Comparison of ENCODE assay signal across 15 cellular contexts in the genomic region with DNA sequence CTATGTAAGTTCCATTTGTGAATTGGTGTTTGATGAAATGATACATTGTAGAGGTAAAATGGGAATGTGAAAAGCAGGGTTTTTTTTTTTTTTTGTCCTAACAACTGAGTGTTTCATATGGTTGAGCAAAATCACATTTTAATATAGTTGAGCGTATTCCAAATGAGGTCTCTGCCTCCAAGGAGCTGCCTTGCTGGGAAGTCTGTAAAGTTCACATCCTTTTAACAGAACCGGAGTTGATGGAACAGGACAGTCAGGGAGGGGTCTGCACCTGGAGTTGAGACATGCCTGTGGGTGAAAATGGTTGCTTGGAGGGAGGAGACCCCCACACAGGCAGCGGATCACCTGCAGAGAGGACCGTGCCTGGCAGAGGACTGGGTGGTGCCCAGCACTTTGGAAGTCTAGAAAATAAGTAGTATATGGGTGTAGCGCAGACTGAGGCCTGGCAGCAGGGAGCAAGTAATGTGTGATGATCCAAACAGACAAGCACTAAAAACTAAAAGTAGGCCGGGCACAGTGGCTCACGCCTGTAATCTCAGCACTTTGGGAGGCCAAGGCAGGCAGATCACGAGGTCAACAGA.
DNase-seq lines count a peak whose midpoint lies in the region; ATAC-seq, FAIRE-seq and TF ChIP-seq lines count a peak whose summit lies in the region.
"Had no signal": no experiment of that assay in that cellular context is flagged by ENCODE, and none has a peak within 500 bp of the region (broad histone marks: within the 10 kb centered on the region; RNA-seq: fewer than 3 reads in every experiment).

No MANE protein-coding gene starts in this region.

- H3K4me1 Mint-ChIP-seq in CD4-positive, CD25-positive, alpha-beta regulatory T cell, result peaks cover 4 to 27% (median 20%) of the 10 kb centered on the region in 4 donors
- peaks cover 29% of the 10 kb centered on the region for H3K4me1 Mint-ChIP-seq in activated naive CD8-positive, alpha-beta T cell (ENCODE audit: low read depth)

- H2BK20ac ChIP-seq in IMR-90 (ENCODE audit: low read depth, low read length), result 0 out of 2 replicates have a peak overlapping the region, but pooled peaks have one; percentile 11

- no peak overlapping the region for H3K27ac ChIP-seq in CD4-positive, CD25-positive, alpha-beta regulatory T cell (ENCODE audit: insufficient read depth, low read length, poor library complexity, severe bottlenecking)
- H3K27ac ChIP-seq in IMR-90 (ENCODE audit: insufficient read depth, low read length) (no peak overlapping the region), mesenchymal stem cell (ENCODE audit: low read length, poor library complexity, severe bottlenecking) (peak overlapping the region; percentile 55), small intestine (ENCODE audit: low read depth in 1 of 2, low read length in 1 of 2) (no peak overlapping the region)
- H3K27ac ChIP-seq: C4-2B, neutrophil, sigmoid colon, vagina had no signal

- no peaks in the 10 kb centered on the region for H3K36me3 ChIP-seq in CD4-positive, CD25-positive, alpha-beta regulatory T cell (ENCODE audit: control insufficient read depth, insufficient read depth, low read length)
- H3K36me3 ChIP-seq in IMR-90 (ENCODE audit: control insufficient read depth, insufficient read depth, low read length) (no peaks in the 10 kb centered on the region), mesenchymal stem cell (ENCODE audit: control insufficient read depth in 1 of 2, insufficient read depth in 2 of 2, low read depth in 1 of 2, low read length in 2 of 2) (no peaks in the 10 kb centered on the region), small intestine (ENCODE audit: control insufficient read depth in 2 of 2, insufficient read depth in 2 of 2, low read length in 2 of 2) (no peaks in the 10 kb centered on the region)
- H3K36me3 ChIP-seq: neutrophil, sigmoid colon, vagina had no signal

- dilution Hi-C loops in IMR-90 (cut with HindIII; ENCODE audit: low sequenced_read_pairs, unreplicated experiment), result no loop called here

- peak overlapping the region in 2 of 3 donors; percentile 9 to 16 for H3K27ac Mint-ChIP-seq in CD4-positive, CD25-positive, alpha-beta regulatory T cell
- peak overlapping the region; percentile 46 for H3K27ac Mint-ChIP-seq in activated naive CD8-positive, alpha-beta T cell

- intact Hi-C loops in IMR-90 (cut with micrococcal nuclease), result no loop called here

- H3K4me2 ChIP-seq in IMR-90 (ENCODE audit: low read depth, low read length) (no peak overlapping the region), mesenchymal stem cell (ENCODE audit: low read length, poor library complexity, severe bottlenecking) (no peak overlapping the region)

- H2BK15ac ChIP-seq in IMR-90 (ENCODE audit: low read depth, low read length), result no peak overlapping the region
- H2BK15ac ChIP-seq in mesenchymal stem cell (ENCODE audit: low read depth, poor library complexity, severe bottlenecking), result no peak overlapping the region

- H3K4ac ChIP-seq in IMR-90 (ENCODE audit: low read depth, low read length), result no peak overlapping the region
- no peak overlapping the region for H3K4ac ChIP-seq in mesenchymal stem cell (ENCODE audit: low read depth in 1 of 2, low read length in 2 of 2)

- CTCF ChIA-PET in IMR-90 (lab: Yijun Ruan, JAX), result interaction anchor here (0.6 to 0.7 kb wide), 2 partner anchors 26 to 1125 kb away, joined by 3 to 7 read pairs; no protein-coding TSS in a partner anchor

- TF ChIP-seq POLR2A in IMR-90 (IDR thresholded peaks at IDR 0.05; ENCODE audit: low read depth, low read length), result no peak

- H3K23ac ChIP-seq in IMR-90 (ENCODE audit: low read depth, low read length) (no peak overlapping the region), mesenchymal stem cell (ENCODE audit: low read length in 2 of 2) (no peak overlapping the region)

- no peaks in the 10 kb centered on the region for H4K20me1 ChIP-seq in IMR-90 (ENCODE audit: insufficient read depth, low read length)

- peak overlapping the region; percentile 10; the same call in 1 of the 2 replicates for H3K56ac ChIP-seq in IMR-90 (ENCODE audit: extremely low read depth, insufficient read depth, low read length)

- no peaks in the 10 kb centered on the region for H3K9me1 ChIP-seq in IMR-90 (ENCODE audit: insufficient read depth, low read length)

- peaks cover 2% of the 10 kb centered on the region for H3K36me3 Mint-ChIP-seq in CD4-positive, CD25-positive, alpha-beta regulatory T cell
- H3K36me3 Mint-ChIP-seq in activated naive CD8-positive, alpha-beta T cell, result peaks cover 2% of the 10 kb centered on the region

- H2BK120ac ChIP-seq in IMR-90 (ENCODE audit: low read depth, low read length), result peak overlapping the region; percentile 42; the same call in 1 of the 2 replicates
- no peak overlapping the region for H2BK120ac ChIP-seq in mesenchymal stem cell (ENCODE audit: low read depth, low read length)

- H3K14ac ChIP-seq in IMR-90 (replicated peaks; ENCODE audit: low read depth, low read length) (peak overlapping the region; percentile 29), mesenchymal stem cell (ENCODE audit: low read length in 2 of 2) (peak overlapping the region in 1 of 2 experiments; percentile 55)

- H3K9ac ChIP-seq in IMR-90 (ENCODE audit: low read depth, low read length), result no peak overlapping the region
- no peak overlapping the region for H3K9ac ChIP-seq in mesenchymal stem cell (ENCODE audit: low read length)

- TF ChIP-seq RAD21 in IMR-90 (IDR thresholded peaks at IDR 0.05; ENCODE audit: low read length), result no peak

- H3K79me1 ChIP-seq in IMR-90 (ENCODE audit: low read depth in 1 of 2, low read length in 2 of 2) (no peaks in the 10 kb centered on the region), mesenchymal stem cell (replicated peaks; ENCODE audit: low read length, poor library complexity, severe bottlenecking) (no peaks in the 10 kb centered on the region)

- H4K8ac ChIP-seq in IMR-90 (ENCODE audit: low read depth in 2 of 2, low read length in 2 of 2) (no peak overlapping the region), mesenchymal stem cell (ENCODE audit: low read length) (no peak overlapping the region)

- peaks cover 9% of the 10 kb centered on the region for H3K4me1 ChIP-seq in CD4-positive, CD25-positive, alpha-beta regulatory T cell (ENCODE audit: control insufficient read depth, insufficient read depth, low read length, poor library complexity, severe bottlenecking)
- H3K4me1 ChIP-seq in IMR-90 (ENCODE audit: control insufficient read depth, insufficient read depth, low read length) (peaks cover 5% of the 10 kb centered on the region; the same call in 1 of the 2 replicates), mesenchymal stem cell (ENCODE audit: control insufficient read depth, insufficient read depth, low read depth, low read length) (peaks cover 6% of the 10 kb centered on the region), small intestine (ENCODE audit: control insufficient read depth in 2 of 2, insufficient read depth in 1 of 2, low read depth in 1 of 2, low read length in 1 of 2) (no peaks in the 10 kb centered on the region)
- H3K4me1 ChIP-seq: sigmoid colon, vagina had no signal

- no peak for DNase-seq in CD4-positive, CD25-positive, alpha-beta regulatory T cell
- DNase-seq in IMR-90, result no peak
- no peak for DNase-seq in mesenchymal stem cell
- DNase-seq in ACHN, result no peak
- DNase-seq in small intestine, result no peak
- no peak for DNase-seq in middle frontal gyrus (ENCODE audit: extremely low spot score, low spot score)
- DNase-seq: glutamatergic neuron; NCI-H1092 treated with DMSO at 0.1 percent for 48 hours; sigmoid colon; stimulated activated naive CD4-positive, alpha-beta T cell treated with Interleukin-2 at 50 U/mL for 16 hours had no signal

- no TSS peak for BruUV-seq in IMR-90 (replicated peaks; lab: Mats Ljungman, UMichigan)

- no peak for FAIRE-seq in small intestine (lab: Jason Lieb, UNC)
- FAIRE-seq: islet of Langerhans had no signal

- TF ChIP-seq CTCF in IMR-90 (conservative IDR thresholded peaks at IDR 0.05; ENCODE audit: low read depth, low read length), result no peak

- no peak overlapping the region for H2AFZ ChIP-seq in IMR-90 (replicated peaks; ENCODE audit: low read length, poor library complexity)
- no peak overlapping the region for H2AFZ ChIP-seq in mesenchymal stem cell (ENCODE audit: low read depth, low read length)

- WGBS in IMR-90 (ENCODE audit: extremely low coverage in 2 of 2, insufficient read length in 1 of 2), 2 experiments, result 76% methylated on average over 2 of the region's 8 CpGs; no CpG with 5 or more reads in 1 of the 2 experiments
- WGBS in mesenchymal stem cell, result 95% methylated on average over 8 of the region's 8 CpGs
- 94 to 99% (median 96%) methylated on average over 8 of the region's 8 CpGs for WGBS in small intestine, 3 donors

- H2BK12ac ChIP-seq in mesenchymal stem cell (ENCODE audit: low read length in 2 of 2), result peak overlapping the region in 1 of 2 experiments; percentile 52

- no peak overlapping the region for H2AK9ac ChIP-seq in IMR-90 (replicated peaks; ENCODE audit: low read depth, low read length, poor library complexity)

- H3K18ac ChIP-seq in IMR-90 (ENCODE audit: low read depth, low read length), result no peak overlapping the region
- peak overlapping the region; percentile 11 to 21 for H3K18ac ChIP-seq in mesenchymal stem cell (ENCODE audit: low read depth in 1 of 2, low read length in 2 of 2)

- peak overlapping the region in 1 of 4 donors; percentile 11 for H3K4me3 Mint-ChIP-seq in CD4-positive, CD25-positive, alpha-beta regulatory T cell
- peak overlapping the region; percentile 56 for H3K4me3 Mint-ChIP-seq in activated naive CD8-positive, alpha-beta T cell

- no peaks in the 10 kb centered on the region for H3K27me3 ChIP-seq in CD4-positive, CD25-positive, alpha-beta regulatory T cell (ENCODE audit: control insufficient read depth, insufficient read depth, low read length)
- H3K27me3 ChIP-seq in IMR-90 (ENCODE audit: control insufficient read depth, insufficient read depth, low read length) (peaks cover 3% of the 10 kb centered on the region; the same call in 1 of the 2 replicates), mesenchymal stem cell (ENCODE audit: control insufficient read depth in 1 of 2, insufficient read depth in 1 of 2, low read length in 2 of 2) (peaks cover 0 to 4% of the 10 kb centered on the region in 2 experiments), small intestine (ENCODE audit: control insufficient read depth in 2 of 2, insufficient read depth in 2 of 2, low read length in 2 of 2) (no peaks in the 10 kb centered on the region)
- H3K27me3 ChIP-seq: sigmoid colon, vagina had no signal

- H2AK5ac ChIP-seq in IMR-90 (ENCODE audit: low read depth, low read length) (0 out of 2 replicates have a peak overlapping the region, but pooled peaks have one; percentile 27), mesenchymal stem cell (ENCODE audit: low read length, severe bottlenecking) (no peak overlapping the region)

- H3K4me3 ChIP-seq in CD4-positive, CD25-positive, alpha-beta regulatory T cell (ENCODE audit: low read depth, low read length), result peak overlapping the region; percentile 48
- H3K4me3 ChIP-seq in IMR-90 (ENCODE audit: insufficient read depth, low read depth, low read length) (no peak overlapping the region), mesenchymal stem cell (ENCODE audit: insufficient read depth in 1 of 2, low read depth in 1 of 2, low read length in 2 of 2) (no peak overlapping the region), small intestine (ENCODE audit: low read depth in 1 of 2, low read length in 2 of 2) (no peak overlapping the region)
- H3K4me3 ChIP-seq: sigmoid colon, vagina had no signal

- POLR2A ChIA-PET in IMR-90 (lab: Charles Lee; ENCODE audit: unreplicated experiment), result no interaction called here

- no peaks in the 10 kb centered on the region for H3K9me3 ChIP-seq in CD4-positive, CD25-positive, alpha-beta regulatory T cell (ENCODE audit: control insufficient read depth in 2 of 2, low read length in 2 of 2)
- no peaks in the 10 kb centered on the region for H3K9me3 ChIP-seq in IMR-90 (ENCODE audit: control insufficient read depth, insufficient read depth, low read length)
- H3K9me3 ChIP-seq in mesenchymal stem cell (ENCODE audit: control insufficient read depth, low read length), result no peaks in the 10 kb centered on the region
- no peaks in the 10 kb centered on the region for H3K9me3 ChIP-seq in small intestine (ENCODE audit: control insufficient read depth, low read depth)
- H3K9me3 ChIP-seq: neutrophil, sigmoid colon, vagina had no signal

- H2BK5ac ChIP-seq in IMR-90 (ENCODE audit: low read depth, low read length, poor library complexity, severe bottlenecking) (no peak overlapping the region), mesenchymal stem cell (ENCODE audit: low read depth, low read length, poor library complexity, severe bottlenecking) (no peak overlapping the region)

- H4K5ac ChIP-seq in IMR-90 (ENCODE audit: low read depth, low read length), result no peak overlapping the region

- peaks cover 0 to 2% (median 1%) of the 10 kb centered on the region in 7 donors for H3K9me3 Mint-ChIP-seq in CD4-positive, CD25-positive, alpha-beta regulatory T cell
- no peaks in the 10 kb centered on the region for H3K9me3 Mint-ChIP-seq in activated naive CD8-positive, alpha-beta T cell (ENCODE audit: low read depth)

- peak overlapping the region; percentile 6; the same call in 1 of the 2 replicates for H4K91ac ChIP-seq in IMR-90 (ENCODE audit: insufficient read depth, low read depth, low read length)
- H4K91ac ChIP-seq in mesenchymal stem cell (ENCODE audit: low read length), result no peak overlapping the region

- H3K27me3 Mint-ChIP-seq in CD4-positive, CD25-positive, alpha-beta regulatory T cell, result no peaks in the 10 kb centered on the region
- no peaks in the 10 kb centered on the region for H3K27me3 Mint-ChIP-seq in activated naive CD8-positive, alpha-beta T cell

- in situ Hi-C loops in IMR-90 (cut with MboI; ENCODE audit: low sequenced_read_pairs), result no loop called here
- in situ Hi-C loops in ACHN (cut with HindIII; ENCODE audit: low pct_ligation_motif_present, low pct_unique_long_range_greater_than_20kb, low sequenced_read_pairs), result no loop called here

- ATAC-seq in CD4-positive, CD25-positive, alpha-beta regulatory T cell (ENCODE audit: low read depth in 2 of 2), result no peak
- ATAC-seq in IMR-90 (ENCODE audit: low read depth), result no peak
